In genomic region chr2:58606799-58607198, GRCh38 we compare ENCODE assay signal across 22 cellular contexts.
DNase-seq lines count a peak whose midpoint lies in the region; ATAC-seq and TF ChIP-seq lines count a peak whose summit lies in the region.
"Had no signal": no experiment of that assay in that cellular context is flagged by ENCODE, and none has a peak within 500 bp of the region (broad histone marks: within the 10 kb centered on the region; RNA-seq: fewer than 3 reads in every experiment).

No MANE protein-coding gene starts in this region.

- in situ Hi-C loops in IMR-90 (cut with MboI; ENCODE audit: low sequenced_read_pairs): no loop called here

- H3K36me3 Mint-ChIP-seq in Calu3 (ENCODE audit: insufficient read depth, unreplicated experiment): no peaks in the 10 kb centered on the region
- H3K36me3 Mint-ChIP-seq: CD4-positive, CD25-positive, alpha-beta regulatory T cell had no signal

- POLR2A ChIA-PET in IMR-90 (lab: Charles Lee; ENCODE audit: unreplicated experiment): no interaction called here

- peak; percentile 6 for DNase-seq in GDM1 (lab: John Stamatoyannopoulos, UW)
- DNase-seq in IMR-90: peak; percentile 23
- peak; percentile 30 for DNase-seq in choroid plexus epithelial cell (ENCODE audit: low read depth)
- DNase-seq in kidney tubule cell (ENCODE audit: low spot score): peak; percentile 16
- DNase-seq in Calu3: no peak
- no peak for DNase-seq in NOMO-1 treated with DMSO at 0.1 percent for 48 hours (lab: John Stamatoyannopoulos, UW; ENCODE audit: unreplicated experiment)
- no peak for DNase-seq in SHP77 (lab: John Stamatoyannopoulos, UW)
- DNase-seq: activated CD4-positive, alpha-beta T cell treated with anti-CD3 and anti-CD28 coated beads for 1 hour; activated CD8-positive, alpha-beta T cell treated with anti-CD3 and anti-CD28 coated beads, Interleukin-2, amount 10 ng/mL, durations not matched to agents 7 days and 5 days; activated T-cell treated with anti-CD3 and anti-CD28 coated beads, Interleukin-2, amount 50 U/mL, for 1 hour; CD4-positive, CD25-positive, alpha-beta regulatory T cell; cortex of kidney; left ventricle myocardium superior; NCI-H1105 treated with DMSO at 0.1 percent for 48 hours; NCI-H2107; NCI-H524 treated with DMSO at 0.1 percent for 48 hours; nephron progenitor cell; T1000 had no signal

- H3K27ac Mint-ChIP-seq in Calu3 (ENCODE audit: unreplicated experiment): no peak overlapping the region
- H3K27ac Mint-ChIP-seq: activated CD8-positive, alpha-beta T cell treated with anti-CD3 and anti-CD28 coated beads, Interleukin-2, amount 10 ng/mL, durations not matched to agents 7 days and 5 days; CD4-positive, CD25-positive, alpha-beta regulatory T cell; nephron progenitor cell had no signal

- no peak for ATAC-seq in IMR-90 (ENCODE audit: low read depth)
- ATAC-seq: activated CD8-positive, alpha-beta T cell treated with anti-CD3 and anti-CD28 coated beads, Interleukin-2, amount 10 ng/mL, durations not matched to agents 7 days and 5 days; left ventricle myocardium superior; sciatic nerve; SK-N-SH treated with all-trans-retinoic acid at 6 μM for 48 hours had no signal

- H2BK20ac ChIP-seq in IMR-90 (ENCODE audit: low read depth, low read length): no peak overlapping the region

- no peak overlapping the region for H3K27ac ChIP-seq in IMR-90 (ENCODE audit: insufficient read depth, low read length)
- H3K27ac ChIP-seq: breast epithelium, vagina had no signal

- H4K20me1 ChIP-seq in IMR-90 (ENCODE audit: insufficient read depth, low read length): no peaks in the 10 kb centered on the region

- H3K18ac ChIP-seq in IMR-90 (ENCODE audit: low read depth, low read length): no peak overlapping the region

- no peaks in the 10 kb centered on the region for H3K4me1 ChIP-seq in IMR-90 (ENCODE audit: control insufficient read depth, insufficient read depth, low read length)
- H3K4me1 ChIP-seq: breast epithelium, vagina had no signal

- no peak overlapping the region for H3K14ac ChIP-seq in IMR-90 (replicated peaks; ENCODE audit: low read depth, low read length)

- H3K23ac ChIP-seq in IMR-90 (ENCODE audit: low read depth, low read length): no peak overlapping the region

- no peak overlapping the region for H4K91ac ChIP-seq in IMR-90 (ENCODE audit: insufficient read depth, low read depth, low read length)

- no peak overlapping the region for H4K8ac ChIP-seq in IMR-90 (ENCODE audit: low read depth in 2 of 2, low read length in 2 of 2)

- no peak overlapping the region for H3K9ac ChIP-seq in IMR-90 (ENCODE audit: low read depth, low read length)

- H3K27me3 Mint-ChIP-seq in Calu3 (ENCODE audit: unreplicated experiment): no peaks in the 10 kb centered on the region
- H3K27me3 Mint-ChIP-seq: CD4-positive, CD25-positive, alpha-beta regulatory T cell had no signal

- no peak overlapping the region for H2BK5ac ChIP-seq in IMR-90 (ENCODE audit: low read depth, low read length, poor library complexity, severe bottlenecking)

- dilution Hi-C loops in IMR-90 (cut with HindIII; ENCODE audit: low sequenced_read_pairs, unreplicated experiment): no loop called here

- BruUV-seq in IMR-90 (replicated peaks; lab: Mats Ljungman, UMichigan) (no TSS peak), Calu3 (replicated peaks; lab: Mats Ljungman, UMichigan) (no TSS peak)

- no peak overlapping the region for H2BK120ac ChIP-seq in IMR-90 (ENCODE audit: low read depth, low read length)

- H2AFZ ChIP-seq in IMR-90 (replicated peaks; ENCODE audit: low read length, poor library complexity): no peak overlapping the region

- no peak overlapping the region for H4K5ac ChIP-seq in IMR-90 (ENCODE audit: low read depth, low read length)

- H3K4me3 Mint-ChIP-seq in Calu3 (ENCODE audit: low read depth, unreplicated experiment): no peak overlapping the region
- H3K4me3 Mint-ChIP-seq: activated CD8-positive, alpha-beta T cell treated with anti-CD3 and anti-CD28 coated beads, Interleukin-2, amount 10 ng/mL, durations not matched to agents 7 days and 5 days; CD4-positive, CD25-positive, alpha-beta regulatory T cell; nephron progenitor cell had no signal

- no peaks in the 10 kb centered on the region for H3K9me1 ChIP-seq in IMR-90 (ENCODE audit: insufficient read depth, low read length)

- H3K9me3 ChIP-seq in IMR-90 (ENCODE audit: control insufficient read depth, insufficient read depth, low read length): no peaks in the 10 kb centered on the region
- H3K9me3 ChIP-seq: breast epithelium, vagina had no signal

- CTCF ChIA-PET in IMR-90 (lab: Yijun Ruan, JAX): no interaction called here
- CTCF ChIA-PET in Calu3 (lab: Charles Lee): no interaction called here

- H3K36me3 ChIP-seq in IMR-90 (ENCODE audit: control insufficient read depth, insufficient read depth, low read length): no peaks in the 10 kb centered on the region
- H3K36me3 ChIP-seq: breast epithelium, vagina had no signal

- H3K4me1 Mint-ChIP-seq in Calu3 (ENCODE audit: low read depth, unreplicated experiment): no peaks in the 10 kb centered on the region
- H3K4me1 Mint-ChIP-seq: CD4-positive, CD25-positive, alpha-beta regulatory T cell; nephron progenitor cell had no signal

- no peak overlapping the region for H3K4ac ChIP-seq in IMR-90 (ENCODE audit: low read depth, low read length)

- H3K4me3 ChIP-seq in IMR-90 (ENCODE audit: insufficient read depth, low read depth, low read length): no peak overlapping the region
- H3K4me3 ChIP-seq in choroid plexus epithelial cell (ENCODE audit: low read depth, low read length): no peak overlapping the region
- H3K4me3 ChIP-seq: breast epithelium, vagina had no signal

- no peak overlapping the region for H2AK5ac ChIP-seq in IMR-90 (ENCODE audit: low read depth, low read length)

- no peak for TF ChIP-seq POLR2A in IMR-90 (IDR thresholded peaks at IDR 0.05; ENCODE audit: low read depth, low read length)

- no peak overlapping the region for H3K56ac ChIP-seq in IMR-90 (ENCODE audit: extremely low read depth, insufficient read depth, low read length)

- no peak overlapping the region for H3K4me2 ChIP-seq in IMR-90 (ENCODE audit: low read depth, low read length)

- no peaks in the 10 kb centered on the region for H3K79me1 ChIP-seq in IMR-90 (ENCODE audit: low read depth in 1 of 2, low read length in 2 of 2)

- no peak overlapping the region for H2BK15ac ChIP-seq in IMR-90 (ENCODE audit: low read depth, low read length)

- H3K27me3 ChIP-seq in IMR-90 (ENCODE audit: control insufficient read depth, insufficient read depth, low read length): no peaks in the 10 kb centered on the region
- H3K27me3 ChIP-seq: breast epithelium, vagina had no signal

- TF ChIP-seq CTCF in IMR-90 (conservative IDR thresholded peaks at IDR 0.05; ENCODE audit: low read depth, low read length) (no peak), choroid plexus epithelial cell (conservative IDR thresholded peaks at IDR 0.05; ENCODE audit: low read depth, low read length) (no peak), Calu3 (IDR thresholded peaks at IDR 0.05; ENCODE audit: unreplicated experiment) (no peak)

- no peak overlapping the region for H2AK9ac ChIP-seq in IMR-90 (replicated peaks; ENCODE audit: low read depth, low read length, poor library complexity)

- TF ChIP-seq RAD21 in IMR-90 (IDR thresholded peaks at IDR 0.05; ENCODE audit: low read length): no peak

- no peaks in the 10 kb centered on the region for H3K9me3 Mint-ChIP-seq in Calu3 (ENCODE audit: low read depth, unreplicated experiment)
- H3K9me3 Mint-ChIP-seq: nephron progenitor cell had no signal

- intact Hi-C loops in IMR-90 (cut with micrococcal nuclease) (no loop called here), Calu3 (cut with micrococcal nuclease; ENCODE audit: unreplicated experiment) (no loop called here)

TF ChIP-seq in IMR-90, 13 proteins besides CTCF, POLR2A, EP300 and RAD21:
- TF ChIP-seq ELK1 (IDR thresholded peaks at IDR 0.05; ENCODE audit: borderline replicate concordance, low read depth, low read length) (no peak), SMC3 (IDR thresholded peaks at IDR 0.05; ENCODE audit: low read depth, low read length) (no peak), RCOR1 (IDR thresholded peaks at IDR 0.05; ENCODE audit: insufficient replicate concordance, low read length) (no peak), RFX5 (IDR thresholded peaks at IDR 0.05; ENCODE audit: low read depth, low read length) (no peak), MXI1 (IDR thresholded peaks at IDR 0.05; ENCODE audit: borderline replicate concordance, low read depth, low read length) (no peak), NFE2L2 (IDR thresholded peaks at IDR 0.05; ENCODE audit: low read depth, low read length) (no peak), CHD1 (IDR thresholded peaks at IDR 0.05; ENCODE audit: low read depth, low read length) (no peak), CEBPB (IDR thresholded peaks at IDR 0.05; ENCODE audit: low read depth, low read length) (no peak), FOS (IDR thresholded peaks at IDR 0.05; ENCODE audit: low read depth, low read length) (no peak), BHLHE40 (IDR thresholded peaks at IDR 0.05; ENCODE audit: low read depth, low read length) (no peak), USF2 (IDR thresholded peaks at IDR 0.05; ENCODE audit: low read depth, low read length) (no peak), MAFK (IDR thresholded peaks at IDR 0.05; ENCODE audit: low read depth, low read length) (no peak)

Comparison
In these comparisons a context has a peak if more than half of its experiments do, and no peak if none do; other contexts are left out.
1. DNase-seq: peak in GDM1 (single experiment), IMR-90 (single experiment), choroid plexus epithelial cell (single experiment) and kidney tubule cell (single experiment); none in Calu3 (single experiment), NOMO-1 treated with DMSO at 0.1 percent for 48 hours (single experiment) and SHP77 (0 of 2).